In the genomic region with DNA sequence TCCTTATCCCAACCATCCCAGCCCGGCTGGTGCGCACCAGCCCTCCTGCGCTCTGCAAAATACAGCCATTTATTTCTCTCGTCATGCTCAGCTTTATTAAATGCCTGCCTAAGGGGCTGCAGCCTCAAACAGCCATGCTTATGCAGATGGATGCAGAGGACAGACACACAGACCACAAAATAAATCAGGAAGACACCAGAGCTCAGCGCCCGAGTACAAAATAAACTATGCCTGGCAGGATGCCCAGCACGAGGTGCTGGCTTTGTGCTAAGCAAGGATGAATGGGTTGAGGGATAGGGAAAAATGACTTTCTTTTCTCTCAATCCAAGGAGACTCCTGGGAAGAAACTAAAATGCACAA, we compare ENCODE assay signal across 10 cellular contexts.
DNase-seq lines count a peak whose midpoint lies in the region; TF ChIP-seq lines count a peak whose summit lies in the region.
"Had no signal": no experiment of that assay in that cellular context is flagged by ENCODE, and none has a peak within 500 bp of the region (broad histone marks: within the 10 kb centered on the region; RNA-seq: fewer than 3 reads in every experiment).

No MANE protein-coding gene starts in this region.

- peak overlapping the region; percentile 39 for H3K4me3 ChIP-seq in coronary artery
- peak overlapping the region in 1 of 2 donors; percentile 52 for H3K4me3 ChIP-seq in muscle layer of colon (ENCODE audit: low read depth in 1 of 2, low read length in 2 of 2)
- H3K4me3 ChIP-seq: PC-9 had no signal

- no peaks in the 10 kb centered on the region for H3K36me3 ChIP-seq in muscle layer of colon (ENCODE audit: insufficient read depth, low read length)

- TF ChIP-seq CTCF in coronary artery (IDR thresholded peaks at IDR 0.05): no peak
- TF ChIP-seq CTCF in GM10266 (IDR thresholded peaks at IDR 0.05; ENCODE audit: control insufficient read depth, insufficient read depth, low read depth, missing control alignments): no peak

- H3K9me3 ChIP-seq in muscle layer of colon (ENCODE audit: low read length): no peaks in the 10 kb centered on the region

- no peaks in the 10 kb centered on the region for H3K27me3 ChIP-seq in muscle layer of colon (ENCODE audit: control insufficient read depth in 1 of 2, insufficient read depth in 2 of 2, low read length in 2 of 2)

- H3K9ac ChIP-seq in muscle layer of colon (ENCODE audit: low read length): no peak overlapping the region

- H3K27ac ChIP-seq in coronary artery: peak overlapping the region in 1 of 2 donors; percentile 56
- peak overlapping the region; percentile 96 for H3K27ac ChIP-seq in muscle layer of colon (ENCODE audit: low read depth, low read length)
- H3K27ac ChIP-seq: PC-9 had no signal

- peaks cover 60% of the 10 kb centered on the region for H3K4me1 ChIP-seq in muscle layer of colon (ENCODE audit: insufficient read depth, low read length)

- peak; percentile 40 for DNase-seq in Ammon's horn (ENCODE audit: low spot score)
- DNase-seq in NCI-H1105 (lab: John Stamatoyannopoulos, UW): peak; percentile 84
- no peak for DNase-seq in coronary artery (ENCODE audit: low spot score)
- no peak for DNase-seq in activated naive CD4-positive, alpha-beta T cell treated with Interleukin-2 at 50 U/mL for 16 hours
- DNase-seq in SKM-1 treated with dmso at 0.1 percent for 144 hours (lab: John Stamatoyannopoulos, UW; ENCODE audit: unreplicated experiment): no peak
- DNase-seq in GM10266 (ENCODE audit: extremely low spot score): no peak
- DNase-seq in NK-92 treated with Interleukin-12 subunit alpha and Interleukin-12 subunit beta, amount 100 ng/mL, for 24 hours (lab: John Stamatoyannopoulos, UW): no peak
- DNase-seq: DND-41 had no signal

Comparison
In these comparisons a context has a peak if more than half of its experiments do, and no peak if none do; other contexts are left out.
1. DNase-seq: peak in Ammon's horn (single experiment) and NCI-H1105 (single experiment); none in coronary artery (single experiment), activated naive CD4-positive, alpha-beta T cell treated with Interleukin-2 at 50 U/mL for 16 hours (single experiment), SKM-1 treated with dmso at 0.1 percent for 144 hours (single experiment), GM10266 (single experiment) and NK-92 treated with Interleukin-12 subunit alpha and Interleukin-12 subunit beta, amount 100 ng/mL, for 24 hours (single experiment).